Comparison of ENCODE assay signal across 14 cellular contexts in the genomic region with DNA sequence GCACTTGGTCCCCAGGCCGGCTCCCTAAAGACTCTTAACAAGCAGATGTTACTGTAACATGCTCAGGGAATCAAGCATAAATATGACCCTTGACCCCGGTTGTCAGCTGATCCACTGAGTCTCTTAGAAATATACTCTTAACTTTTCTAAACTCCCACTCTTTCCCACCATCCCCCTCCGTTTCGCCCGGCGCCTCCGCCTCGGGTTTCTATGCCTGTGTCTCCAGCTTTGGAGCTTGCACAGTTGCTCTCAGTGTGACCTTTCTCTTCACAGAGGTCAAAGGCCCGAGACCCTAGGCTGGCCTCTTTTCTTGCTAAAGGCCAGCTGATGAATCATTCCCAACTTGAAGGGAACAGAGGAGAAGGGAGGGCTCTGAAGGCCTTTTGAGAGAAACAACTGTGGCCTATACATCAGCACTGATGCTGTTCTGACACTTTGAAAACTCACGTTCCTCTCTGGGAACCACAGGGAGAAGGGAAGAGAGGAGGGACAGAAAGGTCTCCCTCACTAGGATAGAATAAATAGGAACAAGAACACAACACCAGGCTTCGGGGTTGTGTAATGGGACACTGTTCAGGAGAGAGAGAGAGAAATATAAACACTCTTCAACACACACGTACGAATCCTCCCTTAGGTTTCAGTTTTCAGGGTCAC.
A peak's percentile ranks its signal among the peaks of the same experiment; 100 is the strongest.
DNase-seq lines count a peak whose midpoint lies in the region; ATAC-seq, FAIRE-seq and TF ChIP-seq lines count a peak whose summit lies in the region.
"Had no signal": no experiment of that assay in that cellular context is flagged by ENCODE, and none has a peak within 500 bp of the region (broad histone marks: within the 10 kb centered on the region; RNA-seq: fewer than 3 reads in every experiment).

No MANE protein-coding gene starts in this region.

- H2AFZ ChIP-seq in PC-9 (no peak overlapping the region), GM23248 (no peak overlapping the region)

- no peaks in the 10 kb centered on the region for H3K27me3 Mint-ChIP-seq in nephron (ENCODE audit: low read depth)

- peaks cover 8% of the 10 kb centered on the region for H3K9me3 Mint-ChIP-seq in nephron

- no peaks in the 10 kb centered on the region for H3K27me3 ChIP-seq in AG04450 (ENCODE audit: control insufficient read depth, insufficient read depth, low read length)
- H3K27me3 ChIP-seq in ectodermal cell (ENCODE audit: control insufficient read depth, insufficient read depth, low read length, poor library complexity, severe bottlenecking), result no peaks in the 10 kb centered on the region
- H3K27me3 ChIP-seq in PC-9 (ENCODE audit: insufficient read depth, low read depth), result no peaks in the 10 kb centered on the region
- H3K27me3 ChIP-seq in GM23248 (replicated peaks; ENCODE audit: insufficient read depth), result no peaks in the 10 kb centered on the region

- no TSS peak for BruUV-seq in PC-9 (replicated peaks; lab: Mats Ljungman, UMichigan)

- peak; percentile 42 for DNase-seq in AG04450 (ENCODE audit: low read depth, low spot score)
- DNase-seq in DMS153 (lab: John Stamatoyannopoulos, UW), result no peak
- no peak for DNase-seq in GM12891 (ENCODE audit: insufficient read length, low spot score)
- no peak for DNase-seq in PC-9
- no peak for DNase-seq in GM23248
- DNase-seq: AML-193, foreskin melanocyte, NCI-H524 had no signal

- WGBS in ectodermal cell, 2 experiments, result 32 to 33% methylated on average over 10 to 12 of the region's 13 CpGs
- WGBS in GM23248 (ENCODE audit: low coverage in 1 of 2, low lambda C conversion rate in 2 of 2, missing lambda C conversion rate in 2 of 2), 2 experiments, result 72% methylated on average over 13 of the region's 13 CpGs

- H3K4me1 ChIP-seq in ectodermal cell (ENCODE audit: control insufficient read depth, insufficient read depth, low read length) (peaks cover 40% of the 10 kb centered on the region), PC-9 (replicated peaks; ENCODE audit: insufficient read depth) (no peaks in the 10 kb centered on the region), GM23248 (ENCODE audit: insufficient read depth) (no peaks in the 10 kb centered on the region)

- H3K4me1 Mint-ChIP-seq in nephron, result peaks cover 41% of the 10 kb centered on the region

- POLR2A ChIA-PET in AG04450 (lab: Yijun Ruan, JAX) (no interaction called here), PC-9 (lab: Charles Lee; ENCODE audit: unreplicated experiment) (no interaction called here)

- no peak overlapping the region for H3K4me2 ChIP-seq in PC-9
- H3K4me2 ChIP-seq in GM23248 (ENCODE audit: unreplicated experiment), result no peak overlapping the region

- peak; percentile 31 for ATAC-seq in HG02884 (IDR thresholded peaks at IDR 0.05; ENCODE audit: unreplicated experiment)

- TF ChIP-seq CTCF in AG04450 (IDR thresholded peaks at IDR 0.05; ENCODE audit: low read depth, low read length) (no peak), nephron (IDR thresholded peaks at IDR 0.05; ENCODE audit: unreplicated experiment in 3 of 3) (no peak), PC-9 (conservative IDR thresholded peaks at IDR 0.05) (no peak)

- in situ Hi-C loops in GM23248 (cut with MboI), result no loop called here

- H3K9me3 ChIP-seq in AG04450 (ENCODE audit: control insufficient read depth, insufficient read depth, low read length), result no peaks in the 10 kb centered on the region
- H3K9me3 ChIP-seq in ectodermal cell (ENCODE audit: control insufficient read depth, low read length), result no peaks in the 10 kb centered on the region
- H3K9me3 ChIP-seq in PC-9 (ENCODE audit: insufficient read depth, low read depth), result no peaks in the 10 kb centered on the region
- no peaks in the 10 kb centered on the region for H3K9me3 ChIP-seq in GM23248 (ENCODE audit: low read depth)
- H3K9me3 ChIP-seq: thoracic aorta had no signal

- no peaks in the 10 kb centered on the region for H3K79me2 ChIP-seq in PC-9 (ENCODE audit: low read depth)
- H3K79me2 ChIP-seq in GM23248 (ENCODE audit: insufficient read depth), result no peaks in the 10 kb centered on the region

- peak overlapping the region; percentile 94 to 95 (median 94) for H3K27ac Mint-ChIP-seq in nephron

- TF ChIP-seq POLR2A in GM12891 (IDR thresholded peaks at IDR 0.05; ENCODE audit: low read depth, low read length), result no peak

- H3F3A ChIP-seq in PC-9 (ENCODE audit: insufficient read depth, low read depth), result no peaks in the 10 kb centered on the region
- no peaks in the 10 kb centered on the region for H3F3A ChIP-seq in GM23248 (ENCODE audit: insufficient read depth)

- H3K27ac ChIP-seq in AG04450 (ENCODE audit: low read depth, low read length) (peak overlapping the region; percentile 71), ectodermal cell (ENCODE audit: insufficient read depth, low read depth, low read length, poor library complexity, severe bottlenecking) (peak overlapping the region; percentile 89), PC-9 (no peak overlapping the region), GM23248 (no peak overlapping the region)
- H3K27ac ChIP-seq: thoracic aorta had no signal

- no peak for FAIRE-seq in GM12891 (lab: Jason Lieb, UNC)
- FAIRE-seq: bronchial epithelial cell, H54 had no signal

- H3K36me3 Mint-ChIP-seq in nephron (ENCODE audit: low read depth), result no peaks in the 10 kb centered on the region

- H3K9ac ChIP-seq in GM23248, result no peak overlapping the region

- intact Hi-C loops in PC-9 (cut with micrococcal nuclease; ENCODE audit: unreplicated experiment), result no loop called here

- peak overlapping the region; percentile 22 to 40 (median 23) for H3K4me3 Mint-ChIP-seq in nephron

- no peak overlapping the region for H3K4me3 ChIP-seq in AG04450 (ENCODE audit: low read depth, low read length)
- H3K4me3 ChIP-seq in ectodermal cell (ENCODE audit: insufficient read depth, low read depth, low read length), result no peak overlapping the region
- no peak overlapping the region for H3K4me3 ChIP-seq in PC-9
- H3K4me3 ChIP-seq in GM23248, result no peak overlapping the region
- H3K4me3 ChIP-seq: thoracic aorta had no signal

- CTCF ChIA-PET in AG04450 (lab: Charles Lee) (no interaction called here), PC-9 (lab: Charles Lee) (no interaction called here)

- H4K20me1 ChIP-seq in PC-9 (ENCODE audit: insufficient read depth) (no peaks in the 10 kb centered on the region), GM23248 (ENCODE audit: insufficient read depth) (no peaks in the 10 kb centered on the region)

- H3K36me3 ChIP-seq in ectodermal cell (ENCODE audit: control insufficient read depth, insufficient read depth, low read length) (no peaks in the 10 kb centered on the region), PC-9 (ENCODE audit: low read depth) (no peaks in the 10 kb centered on the region), GM23248 (ENCODE audit: low read depth) (no peaks in the 10 kb centered on the region)
- H3K36me3 ChIP-seq: thoracic aorta had no signal

- H3K9me2 ChIP-seq in PC-9 (ENCODE audit: insufficient read depth) (0 out of 2 replicates have a peak, but pooled peaks cover 4% of the 10 kb centered on the region), GM23248 (ENCODE audit: insufficient read depth) (no peaks in the 10 kb centered on the region)

TF ChIP-seq in GM12891, 5 proteins besides CTCF, POLR2A, EP300 and RAD21:
- no peak for TF ChIP-seq SPI1 (IDR thresholded peaks at IDR 0.05; ENCODE audit: low read depth, low read length)
- TF ChIP-seq PAX5 (IDR thresholded peaks at IDR 0.05; ENCODE audit: insufficient read depth, low read length, severe bottlenecking), result no peak
- no peak for TF ChIP-seq POLR2AphosphoS5 (IDR thresholded peaks at IDR 0.05; ENCODE audit: low read depth, low read length)
- no peak for TF ChIP-seq POU2F2 (IDR thresholded peaks at IDR 0.05; ENCODE audit: low read depth, low read length)
- TF ChIP-seq TAF1 (IDR thresholded peaks at IDR 0.05; ENCODE audit: low read depth, low read length), result no peak

Comparison
In these comparisons a context has a peak if more than half of its experiments do, and no peak if none do; other contexts are left out.
1. H3K27ac ChIP-seq: peak in AG04450 (single experiment) and ectodermal cell (single experiment); none in PC-9 (single experiment) and GM23248 (single experiment).